In genomic region chr10:124975977-124976514, GRCh38 we compare ENCODE assay signal across 9 cellular contexts. TPM values are rescaled to one million over a fixed set of nuclear protein-coding genes. Genes with fewer than 3 reads are reported as not detected.
A peak's percentile ranks its signal among the peaks of the same experiment; 100 is the strongest.
DNase-seq lines count a peak whose midpoint lies in the region; ATAC-seq and FAIRE-seq lines count a peak whose summit lies in the region.
"Had no signal": no experiment of that assay in that cellular context is flagged by ENCODE, and none has a peak within 500 bp of the region (broad histone marks: within the 10 kb centered on the region; RNA-seq: fewer than 3 reads in every experiment).

No MANE protein-coding gene starts in this region.

- no peak for DNase-seq in GM19239 (ENCODE audit: insufficient read length, low spot score)
- DNase-seq in activated naive CD8-positive, alpha-beta T cell treated with anti-CD3 and anti-CD28 coated beads, Interleukin-2, amount 50 U/mL, for 24 hours = no peak
- DNase-seq in pulmonary artery endothelial cell (ENCODE audit: low read depth, low spot score) = peak; percentile 15
- no peak for DNase-seq in HuH-7.5 (ENCODE audit: low spot score)
- DNase-seq in stimulated activated CD4-positive, alpha-beta T cell treated with anti-CD3 and anti-CD28 coated beads, Interleukin-4, amount 100 ng/mL, for 1 hour = no peak
- DNase-seq: activated CD4-positive, alpha-beta T cell treated with anti-CD3 and anti-CD28 coated beads, Interleukin-2, amount 50 U/mL, for 4 hours; central memory CD4-positive, alpha-beta T cell had no signal

- ATAC-seq in HG02938 (IDR thresholded peaks at IDR 0.05; ENCODE audit: unreplicated experiment) (peak; percentile 54), GM18517 (IDR thresholded peaks at IDR 0.05; ENCODE audit: unreplicated experiment) (no peak)
- ATAC-seq in activated naive CD8-positive, alpha-beta T cell treated with anti-CD3 and anti-CD28 coated beads, Interleukin-2, amount 50 U/mL, for 24 hours = peak; percentile 92

- H3K9me3 Mint-ChIP-seq in activated naive CD8-positive, alpha-beta T cell treated with anti-CD3 and anti-CD28 coated beads, Interleukin-2, amount 50 U/mL, for 24 hours = no peaks in the 10 kb centered on the region

- peaks cover 22% of the 10 kb centered on the region for H3K4me1 Mint-ChIP-seq in activated naive CD8-positive, alpha-beta T cell treated with anti-CD3 and anti-CD28 coated beads, Interleukin-2, amount 50 U/mL, for 24 hours

- peak overlapping the region; percentile 69 for H3K27ac Mint-ChIP-seq in activated naive CD8-positive, alpha-beta T cell treated with anti-CD3 and anti-CD28 coated beads, Interleukin-2, amount 50 U/mL, for 24 hours

- FAIRE-seq in GM19239 (lab: Jason Lieb, UNC) = peak; percentile 56

- H3K36me3 Mint-ChIP-seq in activated naive CD8-positive, alpha-beta T cell treated with anti-CD3 and anti-CD28 coated beads, Interleukin-2, amount 50 U/mL, for 24 hours (ENCODE audit: low read depth) = peaks cover 24% of the 10 kb centered on the region

- no peak overlapping the region for H3K4me3 Mint-ChIP-seq in activated naive CD8-positive, alpha-beta T cell treated with anti-CD3 and anti-CD28 coated beads, Interleukin-2, amount 50 U/mL, for 24 hours

- H3K27me3 Mint-ChIP-seq in activated naive CD8-positive, alpha-beta T cell treated with anti-CD3 and anti-CD28 coated beads, Interleukin-2, amount 50 U/mL, for 24 hours = no peaks in the 10 kb centered on the region

RNA-seq across cellular contexts. Expression of gene ZRANB1, which starts 34.1 kb away (rescaled TPM):
- 23.4 and 24.1 TPM in 2 replicates for total RNA-seq in pulmonary artery endothelial cell
